ENCODE assay signal across 11 cellular contexts in genomic region chr17:36590082-36590481, GRCh38. TPM values are rescaled to one million over a fixed set of nuclear protein-coding genes. Genes with fewer than 3 reads are reported as not detected.
DNase-seq lines count a peak whose midpoint lies in the region; ATAC-seq and TF ChIP-seq lines count a peak whose summit lies in the region.
"Had no signal": no experiment of that assay in that cellular context is flagged by ENCODE, and none has a peak within 500 bp of the region (broad histone marks: within the 10 kb centered on the region; RNA-seq: fewer than 3 reads in every experiment).

No MANE protein-coding gene starts in this region.

- peak overlapping the region; percentile 40 for H3K27ac Mint-ChIP-seq in activated CD8-positive, alpha-beta T cell treated with anti-CD3 and anti-CD28 coated beads for 36 hours
- H3K27ac Mint-ChIP-seq: WTC11 had no signal

- POLR2A ChIA-PET in activated CD8-positive, alpha-beta T cell treated with anti-CD3 and anti-CD28 coated beads for 36 hours (lab: Charles Lee): interaction anchor here (1.3 to 1.6 kb wide), 2 partner anchors 8 to 12 kb away, joined by 3 read pairs; no protein-coding TSS in a partner anchor
- POLR2A ChIA-PET in GM10248 (lab: Yijun Ruan, JAX): no interaction called here

- intact Hi-C loops in activated CD8-positive, alpha-beta T cell treated with anti-CD3 and anti-CD28 coated beads for 36 hours (cut with micrococcal nuclease): no loop called here
- intact Hi-C loops in Right ventricle myocardium inferior (cut with DNase I): loop anchor here (5.0 kb wide), 1 partner anchor 43 kb away; no protein-coding TSS in a partner anchor

- CTCF ChIA-PET in activated CD8-positive, alpha-beta T cell treated with anti-CD3 and anti-CD28 coated beads for 36 hours (lab: Charles Lee): interaction anchor here (1.5 to 5.1 kb wide), 2 partner anchors 9 to 12 kb away, joined by 4 to 45 read pairs; partner anchors contain the start of gene MRM1
- CTCF ChIA-PET in GM10248 (lab: Yijun Ruan, JAX): interaction anchor here (5.3 kb wide), 1 partner anchor 12 kb away, joined by 43 read pairs; the partner anchor contains the start of gene MRM1

- H3K4me3 Mint-ChIP-seq in activated CD8-positive, alpha-beta T cell treated with anti-CD3 and anti-CD28 coated beads for 36 hours: no peak overlapping the region
- H3K4me3 Mint-ChIP-seq: WTC11 had no signal

- no peaks in the 10 kb centered on the region for H3K9me3 Mint-ChIP-seq in activated CD8-positive, alpha-beta T cell treated with anti-CD3 and anti-CD28 coated beads for 36 hours
- H3K9me3 Mint-ChIP-seq: WTC11 had no signal

- peak; percentile 31 for DNase-seq in GM12865 (ENCODE audit: low read depth)
- peak; percentile 46 for DNase-seq in M059J (ENCODE audit: low read depth)
- DNase-seq in activated CD8-positive, alpha-beta T cell treated with anti-CD3 and anti-CD28 coated beads for 36 hours: peak; percentile 19
- DNase-seq in iris pigment epithelial cell (ENCODE audit: low read depth): peak; percentile 84
- no peak for DNase-seq in GM10248 (ENCODE audit: extremely low spot score)
- no peak for DNase-seq in Right ventricle myocardium inferior (ENCODE audit: missing footprints)
- DNase-seq in epidermal melanocyte (ENCODE audit: insufficient read length, low spot score): no peak
- DNase-seq: cerebellar nuclear complex, NCI-H226 had no signal

- no peak for ATAC-seq in activated CD8-positive, alpha-beta T cell treated with anti-CD3 and anti-CD28 coated beads for 36 hours
- ATAC-seq in Right ventricle myocardium inferior (no peak), HG03378 (IDR thresholded peaks at IDR 0.05; ENCODE audit: unreplicated experiment) (no peak)
- ATAC-seq: WTC11 had no signal

- no peaks in the 10 kb centered on the region for H3K27me3 Mint-ChIP-seq in activated CD8-positive, alpha-beta T cell treated with anti-CD3 and anti-CD28 coated beads for 36 hours

- H3K36me3 Mint-ChIP-seq in activated CD8-positive, alpha-beta T cell treated with anti-CD3 and anti-CD28 coated beads for 36 hours (ENCODE audit: low read depth): peaks cover 24% of the 10 kb centered on the region

- peaks cover 30% of the 10 kb centered on the region for H3K4me1 Mint-ChIP-seq in activated CD8-positive, alpha-beta T cell treated with anti-CD3 and anti-CD28 coated beads for 36 hours (ENCODE audit: low read depth)

- no peak for TF ChIP-seq CTCF in GM12865 (IDR thresholded peaks at IDR 0.05; ENCODE audit: insufficient read depth, low read depth, low read length, missing control alignments)
- no peak for TF ChIP-seq CTCF in activated CD8-positive, alpha-beta T cell treated with anti-CD3 and anti-CD28 coated beads for 36 hours (IDR thresholded peaks at IDR 0.05)
- TF ChIP-seq CTCF in GM10248 (IDR thresholded peaks at IDR 0.05; ENCODE audit: control extremely low read depth, extremely low read depth, low read depth, missing control alignments): no peak

- no peak overlapping the region for H3K4me3 ChIP-seq in GM12865 (ENCODE audit: low read depth, low read length)

RNA-seq across cellular contexts. Expression of gene DHRS11, which starts 1.6 kb away (rescaled TPM):
- 15.4 and 20.2 TPM in 2 replicates for total RNA-seq in M059J (2014; rRNA removed; shearing (Covaris generic))
- 1 to 10 TPM; 8.6 to 9.2 TPM for total RNA-seq in activated CD8-positive, alpha-beta T cell treated with anti-CD3 and anti-CD28 coated beads for 36 hours
- 15.7 TPM for total RNA-seq in Right ventricle myocardium inferior

RNA-seq across cellular contexts. Expression of gene MRM1, which starts 11.3 kb away (rescaled TPM):
- 5.5 and 8.0 TPM in 2 replicates for total RNA-seq in M059J (2014; rRNA removed; shearing (Covaris generic))
- 10 to 100 TPM; 24.5 to 27.4 TPM for total RNA-seq in activated CD8-positive, alpha-beta T cell treated with anti-CD3 and anti-CD28 coated beads for 36 hours
- total RNA-seq in Right ventricle myocardium inferior: 9.4 TPM

RNA-seq across cellular contexts. Expression of gene GGNBP2, which starts 45.4 kb away (rescaled TPM):
- total RNA-seq in M059J (2014; rRNA removed; shearing (Covaris generic)): 48.5 and 58.9 TPM in 2 replicates
- 10 to 100 TPM; 82.9 to 87.4 TPM for total RNA-seq in activated CD8-positive, alpha-beta T cell treated with anti-CD3 and anti-CD28 coated beads for 36 hours
- 44.5 TPM for total RNA-seq in Right ventricle myocardium inferior

RNA-seq across cellular contexts. Expression of gene PIGW, which starts 55.3 kb away (rescaled TPM):
- total RNA-seq in M059J (2014; rRNA removed; shearing (Covaris generic)): 8.3 and 10.8 TPM in 2 replicates
- total RNA-seq in activated CD8-positive, alpha-beta T cell treated with anti-CD3 and anti-CD28 coated beads for 36 hours: 10 to 100 TPM; 11.0 to 11.9 TPM
- 5.8 TPM for total RNA-seq in Right ventricle myocardium inferior

RNA-seq across cellular contexts. Expression of gene MYO19, which starts 55.4 kb away (rescaled TPM):
- total RNA-seq in M059J (2014; rRNA removed; shearing (Covaris generic)): 47.0 and 57.9 TPM in 2 replicates
- total RNA-seq in activated CD8-positive, alpha-beta T cell treated with anti-CD3 and anti-CD28 coated beads for 36 hours: 100 to 1,000 TPM; 106 to 114 TPM
- total RNA-seq in Right ventricle myocardium inferior: 16.1 TPM

Comparison
In these comparisons a context has a peak if more than half of its experiments do, and no peak if none do; other contexts are left out.
1. DNase-seq: peak in GM12865 (single experiment), M059J (single experiment), activated CD8-positive, alpha-beta T cell treated with anti-CD3 and anti-CD28 coated beads for 36 hours (single experiment) and iris pigment epithelial cell (single experiment); none in GM10248 (single experiment), Right ventricle myocardium inferior (single experiment) and epidermal melanocyte (single experiment).